1 cellular context compared by ENCODE assay signal in the genomic region with DNA sequence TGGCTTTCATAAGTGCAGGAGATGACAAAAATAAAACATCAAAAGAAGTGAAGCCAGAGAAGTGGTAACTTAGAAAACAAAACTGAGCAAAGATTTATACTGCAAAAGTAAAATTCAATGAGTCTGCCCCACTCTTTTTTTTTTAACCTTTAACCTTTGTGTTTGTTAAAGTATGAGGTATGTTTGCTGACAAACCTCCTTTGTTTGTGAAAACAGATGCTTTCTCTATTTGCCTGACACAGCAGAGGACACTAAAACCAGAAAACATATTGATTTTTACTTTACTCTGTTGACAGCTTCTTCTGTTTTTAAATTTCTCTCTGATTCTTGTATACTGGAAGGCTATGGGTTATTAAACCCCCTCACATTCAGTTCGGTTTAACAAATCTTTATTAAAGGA.
TF ChIP-seq lines count a peak whose summit lies in the region.

No MANE protein-coding gene starts in this region.

TF ChIP-seq in HepG2, 621 proteins besides CTCF, POLR2A, EP300 and RAD21 (continued from another document and continues in another):
- TF ChIP-seq, protein P1, sequence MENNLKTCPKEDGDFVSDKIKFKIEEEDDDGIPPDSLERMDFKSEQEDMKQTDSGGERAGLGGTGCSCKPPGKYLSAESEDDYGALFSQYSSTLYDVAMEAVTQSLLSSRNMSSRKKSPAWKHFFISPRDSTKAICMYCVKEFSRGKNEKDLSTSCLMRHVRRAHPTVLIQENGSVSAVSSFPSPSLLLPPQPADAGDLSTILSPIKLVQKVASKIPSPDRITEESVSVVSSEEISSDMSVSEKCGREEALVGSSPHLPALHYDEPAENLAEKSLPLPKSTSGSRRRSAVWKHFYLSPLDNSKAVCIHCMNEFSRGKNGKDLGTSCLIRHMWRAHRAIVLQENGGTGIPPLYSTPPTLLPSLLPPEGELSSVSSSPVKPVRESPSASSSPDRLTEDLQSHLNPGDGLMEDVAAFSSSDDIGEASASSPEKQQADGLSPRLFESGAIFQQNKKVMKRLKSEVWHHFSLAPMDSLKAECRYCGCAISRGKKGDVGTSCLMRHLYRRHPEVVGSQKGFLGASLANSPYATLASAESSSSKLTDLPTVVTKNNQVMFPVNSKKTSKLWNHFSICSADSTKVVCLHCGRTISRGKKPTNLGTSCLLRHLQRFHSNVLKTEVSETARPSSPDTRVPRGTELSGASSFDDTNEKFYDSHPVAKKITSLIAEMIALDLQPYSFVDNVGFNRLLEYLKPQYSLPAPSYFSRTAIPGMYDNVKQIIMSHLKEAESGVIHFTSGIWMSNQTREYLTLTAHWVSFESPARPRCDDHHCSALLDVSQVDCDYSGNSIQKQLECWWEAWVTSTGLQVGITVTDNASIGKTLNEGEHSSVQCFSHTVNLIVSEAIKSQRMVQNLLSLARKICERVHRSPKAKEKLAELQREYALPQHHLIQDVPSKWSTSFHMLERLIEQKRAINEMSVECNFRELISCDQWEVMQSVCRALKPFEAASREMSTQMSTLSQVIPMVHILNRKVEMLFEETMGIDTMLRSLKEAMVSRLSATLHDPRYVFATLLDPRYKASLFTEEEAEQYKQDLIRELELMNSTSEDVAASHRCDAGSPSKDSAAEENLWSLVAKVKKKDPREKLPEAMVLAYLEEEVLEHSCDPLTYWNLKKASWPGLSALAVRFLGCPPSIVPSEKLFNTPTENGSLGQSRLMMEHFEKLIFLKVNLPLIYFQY (CRISPR knock-in tag; IDR thresholded peaks at IDR 0.05; ENCODE audit: borderline replicate concordance): no peak
- no peak for TF ChIP-seq ZNF781 (CRISPR knock-in tag; IDR thresholded peaks at IDR 0.05; ENCODE audit: borderline replicate concordance, not compliant biosample characterization)
- TF ChIP-seq SMARCE1 (IDR thresholded peaks at IDR 0.05; ENCODE audit: borderline replicate concordance): no peak
- no peak for TF ChIP-seq ZNF552 (CRISPR knock-in tag; IDR thresholded peaks at IDR 0.05; ENCODE audit: borderline replicate concordance)
- TF ChIP-seq GFI1 (CRISPR knock-in tag; IDR thresholded peaks at IDR 0.05; ENCODE audit: borderline replicate concordance): peak; percentile 45; the same call in 1 of the 2 replicates
- no peak for TF ChIP-seq ZNF124 (CRISPR knock-in tag; IDR thresholded peaks at IDR 0.05)
- TF ChIP-seq, protein P2, sequence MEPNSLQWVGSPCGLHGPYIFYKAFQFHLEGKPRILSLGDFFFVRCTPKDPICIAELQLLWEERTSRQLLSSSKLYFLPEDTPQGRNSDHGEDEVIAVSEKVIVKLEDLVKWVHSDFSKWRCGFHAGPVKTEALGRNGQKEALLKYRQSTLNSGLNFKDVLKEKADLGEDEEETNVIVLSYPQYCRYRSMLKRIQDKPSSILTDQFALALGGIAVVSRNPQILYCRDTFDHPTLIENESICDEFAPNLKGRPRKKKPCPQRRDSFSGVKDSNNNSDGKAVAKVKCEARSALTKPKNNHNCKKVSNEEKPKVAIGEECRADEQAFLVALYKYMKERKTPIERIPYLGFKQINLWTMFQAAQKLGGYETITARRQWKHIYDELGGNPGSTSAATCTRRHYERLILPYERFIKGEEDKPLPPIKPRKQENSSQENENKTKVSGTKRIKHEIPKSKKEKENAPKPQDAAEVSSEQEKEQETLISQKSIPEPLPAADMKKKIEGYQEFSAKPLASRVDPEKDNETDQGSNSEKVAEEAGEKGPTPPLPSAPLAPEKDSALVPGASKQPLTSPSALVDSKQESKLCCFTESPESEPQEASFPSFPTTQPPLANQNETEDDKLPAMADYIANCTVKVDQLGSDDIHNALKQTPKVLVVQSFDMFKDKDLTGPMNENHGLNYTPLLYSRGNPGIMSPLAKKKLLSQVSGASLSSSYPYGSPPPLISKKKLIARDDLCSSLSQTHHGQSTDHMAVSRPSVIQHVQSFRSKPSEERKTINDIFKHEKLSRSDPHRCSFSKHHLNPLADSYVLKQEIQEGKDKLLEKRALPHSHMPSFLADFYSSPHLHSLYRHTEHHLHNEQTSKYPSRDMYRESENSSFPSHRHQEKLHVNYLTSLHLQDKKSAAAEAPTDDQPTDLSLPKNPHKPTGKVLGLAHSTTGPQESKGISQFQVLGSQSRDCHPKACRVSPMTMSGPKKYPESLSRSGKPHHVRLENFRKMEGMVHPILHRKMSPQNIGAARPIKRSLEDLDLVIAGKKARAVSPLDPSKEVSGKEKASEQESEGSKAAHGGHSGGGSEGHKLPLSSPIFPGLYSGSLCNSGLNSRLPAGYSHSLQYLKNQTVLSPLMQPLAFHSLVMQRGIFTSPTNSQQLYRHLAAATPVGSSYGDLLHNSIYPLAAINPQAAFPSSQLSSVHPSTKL (CRISPR knock-in tag; IDR thresholded peaks at IDR 0.05): peak; percentile 91
- TF ChIP-seq PPARG (CRISPR knock-in tag; conservative IDR thresholded peaks at IDR 0.05): peak; percentile 62; the same call in 1 of the 2 replicates
- peak; percentile 67 for TF ChIP-seq KAT8 (CRISPR knock-in tag; IDR thresholded peaks at IDR 0.05)
- no peak for TF ChIP-seq TCF12 (IDR thresholded peaks at IDR 0.05)
- TF ChIP-seq TCF12 (CRISPR knock-in tag; IDR thresholded peaks at IDR 0.05): peak; percentile 43; the same call in 1 of the 2 replicates
- no peak for TF ChIP-seq ZNF678 (CRISPR knock-in tag; IDR thresholded peaks at IDR 0.05)
- TF ChIP-seq GATAD2A (CRISPR knock-in tag; IDR thresholded peaks at IDR 0.05): peak; percentile 87
- 0 out of 2 replicates have a peak, but pooled peaks have one; percentile 20 for TF ChIP-seq BHLHE40 (IDR thresholded peaks at IDR 0.05; ENCODE audit: low read length)
- TF ChIP-seq FOXP1 (IDR thresholded peaks at IDR 0.05): peak; percentile 91
- TF ChIP-seq FOXP1 (CRISPR knock-in tag; IDR thresholded peaks at IDR 0.05): peak; percentile 100
- no peak for TF ChIP-seq LCORL (IDR thresholded peaks at IDR 0.05)
- 0 out of 2 replicates have a peak, but pooled peaks have one; percentile 18 for TF ChIP-seq LCORL (CRISPR knock-in tag; IDR thresholded peaks at IDR 0.05)
- TF ChIP-seq ZNF335 (CRISPR knock-in tag; IDR thresholded peaks at IDR 0.05): no peak
- TF ChIP-seq CHCHD3 (CRISPR knock-in tag; IDR thresholded peaks at IDR 0.05): no peak
- TF ChIP-seq ZNF737 (CRISPR knock-in tag; IDR thresholded peaks at IDR 0.05; ENCODE audit: borderline replicate concordance): no peak
- TF ChIP-seq, protein P3, sequence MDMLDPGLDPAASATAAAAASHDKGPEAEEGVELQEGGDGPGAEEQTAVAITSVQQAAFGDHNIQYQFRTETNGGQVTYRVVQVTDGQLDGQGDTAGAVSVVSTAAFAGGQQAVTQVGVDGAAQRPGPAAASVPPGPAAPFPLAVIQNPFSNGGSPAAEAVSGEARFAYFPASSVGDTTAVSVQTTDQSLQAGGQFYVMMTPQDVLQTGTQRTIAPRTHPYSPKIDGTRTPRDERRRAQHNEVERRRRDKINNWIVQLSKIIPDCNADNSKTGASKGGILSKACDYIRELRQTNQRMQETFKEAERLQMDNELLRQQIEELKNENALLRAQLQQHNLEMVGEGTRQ (IDR thresholded peaks at IDR 0.05; ENCODE audit: low read depth, low read length): no peak
- TF ChIP-seq, protein P3 (CRISPR knock-in tag; IDR thresholded peaks at IDR 0.05; ENCODE audit: borderline replicate concordance): no peak
- no peak for TF ChIP-seq ZNF709 (CRISPR knock-in tag; IDR thresholded peaks at IDR 0.05)
- peak; percentile 61; the same call in 1 of the 2 replicates for TF ChIP-seq FOXO1 (CRISPR knock-in tag; IDR thresholded peaks at IDR 0.05)
- TF ChIP-seq NR2F2 (IDR thresholded peaks at IDR 0.05; ENCODE audit: borderline replicate concordance, low read depth): peak; percentile 94
- TF ChIP-seq, protein P4, sequence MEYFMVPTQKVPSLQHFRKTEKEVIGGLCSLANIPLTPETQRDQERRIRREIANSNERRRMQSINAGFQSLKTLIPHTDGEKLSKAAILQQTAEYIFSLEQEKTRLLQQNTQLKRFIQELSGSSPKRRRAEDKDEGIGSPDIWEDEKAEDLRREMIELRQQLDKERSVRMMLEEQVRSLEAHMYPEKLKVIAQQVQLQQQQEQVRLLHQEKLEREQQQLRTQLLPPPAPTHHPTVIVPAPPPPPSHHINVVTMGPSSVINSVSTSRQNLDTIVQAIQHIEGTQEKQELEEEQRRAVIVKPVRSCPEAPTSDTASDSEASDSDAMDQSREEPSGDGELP (IDR thresholded peaks at IDR 0.05; ENCODE audit: borderline replicate concordance, low read depth): peak; percentile 24; the same call in 1 of the 2 replicates
- no peak for TF ChIP-seq ZNF713 (CRISPR knock-in tag; IDR thresholded peaks at IDR 0.05)
- TF ChIP-seq NFKB2 (CRISPR knock-in tag; IDR thresholded peaks at IDR 0.05; ENCODE audit: borderline replicate concordance): no peak
- no peak for TF ChIP-seq ZNF350 (CRISPR knock-in tag; IDR thresholded peaks at IDR 0.05; ENCODE audit: borderline replicate concordance, low read depth)
- TF ChIP-seq SKI (IDR thresholded peaks at IDR 0.05; ENCODE audit: partially characterized antibody): peak; percentile 50
- TF ChIP-seq NR2C2 (CRISPR knock-in tag; IDR thresholded peaks at IDR 0.05; ENCODE audit: borderline replicate concordance): peak; percentile 26; the same call in 1 of the 2 replicates
- TF ChIP-seq, protein P5, sequence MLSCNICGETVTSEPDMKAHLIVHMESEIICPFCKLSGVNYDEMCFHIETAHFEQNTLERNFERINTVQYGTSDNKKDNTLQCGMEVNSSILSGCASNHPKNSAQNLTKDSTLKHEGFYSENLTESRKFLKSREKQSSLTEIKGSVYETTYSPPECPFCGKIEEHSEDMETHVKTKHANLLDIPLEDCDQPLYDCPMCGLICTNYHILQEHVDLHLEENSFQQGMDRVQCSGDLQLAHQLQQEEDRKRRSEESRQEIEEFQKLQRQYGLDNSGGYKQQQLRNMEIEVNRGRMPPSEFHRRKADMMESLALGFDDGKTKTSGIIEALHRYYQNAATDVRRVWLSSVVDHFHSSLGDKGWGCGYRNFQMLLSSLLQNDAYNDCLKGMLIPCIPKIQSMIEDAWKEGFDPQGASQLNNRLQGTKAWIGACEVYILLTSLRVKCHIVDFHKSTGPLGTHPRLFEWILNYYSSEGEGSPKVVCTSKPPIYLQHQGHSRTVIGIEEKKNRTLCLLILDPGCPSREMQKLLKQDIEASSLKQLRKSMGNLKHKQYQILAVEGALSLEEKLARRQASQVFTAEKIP (CRISPR knock-in tag; IDR thresholded peaks at IDR 0.05; ENCODE audit: borderline replicate concordance): no peak
- TF ChIP-seq, protein P6, sequence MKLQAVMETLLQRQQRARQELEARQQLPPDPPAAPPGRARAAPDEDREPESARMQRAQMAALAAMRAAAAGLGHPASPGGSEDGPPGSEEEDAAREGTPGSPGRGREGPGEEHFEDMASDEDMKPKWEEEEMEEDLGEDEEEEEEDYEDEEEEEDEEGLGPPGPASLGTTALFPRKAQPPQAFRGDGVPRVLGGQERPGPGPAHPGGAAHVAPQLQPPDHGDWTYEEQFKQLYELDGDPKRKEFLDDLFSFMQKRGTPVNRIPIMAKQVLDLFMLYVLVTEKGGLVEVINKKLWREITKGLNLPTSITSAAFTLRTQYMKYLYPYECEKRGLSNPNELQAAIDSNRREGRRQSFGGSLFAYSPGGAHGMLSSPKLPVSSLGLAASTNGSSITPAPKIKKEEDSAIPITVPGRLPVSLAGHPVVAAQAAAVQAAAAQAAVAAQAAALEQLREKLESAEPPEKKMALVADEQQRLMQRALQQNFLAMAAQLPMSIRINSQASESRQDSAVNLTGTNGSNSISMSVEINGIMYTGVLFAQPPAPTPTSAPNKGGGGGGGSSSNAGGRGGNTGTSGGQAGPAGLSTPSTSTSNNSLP (IDR thresholded peaks at IDR 0.05; ENCODE audit: low read depth, low read length): peak; percentile 47; the same call in 1 of the 2 replicates
- TF ChIP-seq RARA (CRISPR knock-in tag; IDR thresholded peaks at IDR 0.05): peak; percentile 73
- no peak for TF ChIP-seq ZC3H4 (CRISPR knock-in tag; IDR thresholded peaks at IDR 0.05; ENCODE audit: borderline replicate concordance)
- no peak for TF ChIP-seq MEIS1 (CRISPR knock-in tag; IDR thresholded peaks at IDR 0.05; ENCODE audit: borderline replicate concordance)
- no peak for TF ChIP-seq ZNF564 (CRISPR knock-in tag; IDR thresholded peaks at IDR 0.05)
- TF ChIP-seq KMT2A (CRISPR knock-in tag; IDR thresholded peaks at IDR 0.05): no peak
- TF ChIP-seq, protein P7, sequence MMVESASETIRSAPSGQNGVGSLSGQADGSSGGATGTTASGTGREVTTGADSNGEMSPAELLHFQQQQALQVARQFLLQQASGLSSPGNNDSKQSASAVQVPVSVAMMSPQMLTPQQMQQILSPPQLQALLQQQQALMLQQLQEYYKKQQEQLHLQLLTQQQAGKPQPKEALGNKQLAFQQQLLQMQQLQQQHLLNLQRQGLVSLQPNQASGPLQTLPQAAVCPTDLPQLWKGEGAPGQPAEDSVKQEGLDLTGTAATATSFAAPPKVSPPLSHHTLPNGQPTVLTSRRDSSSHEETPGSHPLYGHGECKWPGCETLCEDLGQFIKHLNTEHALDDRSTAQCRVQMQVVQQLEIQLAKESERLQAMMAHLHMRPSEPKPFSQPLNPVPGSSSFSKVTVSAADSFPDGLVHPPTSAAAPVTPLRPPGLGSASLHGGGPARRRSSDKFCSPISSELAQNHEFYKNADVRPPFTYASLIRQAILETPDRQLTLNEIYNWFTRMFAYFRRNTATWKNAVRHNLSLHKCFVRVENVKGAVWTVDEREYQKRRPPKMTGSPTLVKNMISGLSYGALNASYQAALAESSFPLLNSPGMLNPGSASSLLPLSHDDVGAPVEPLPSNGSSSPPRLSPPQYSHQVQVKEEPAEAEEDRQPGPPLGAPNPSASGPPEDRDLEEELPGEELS (CRISPR knock-in tag; IDR thresholded peaks at IDR 0.05): peak; percentile 98
- TF ChIP-seq ZC3H13 (CRISPR knock-in tag; IDR thresholded peaks at IDR 0.05): no peak
- no peak for TF ChIP-seq SIN3B (IDR thresholded peaks at IDR 0.05; ENCODE audit: low read length)
- TF ChIP-seq HOXA9 (CRISPR knock-in tag; IDR thresholded peaks at IDR 0.05; ENCODE audit: borderline replicate concordance): no peak
- TF ChIP-seq SNAI1 (CRISPR knock-in tag; IDR thresholded peaks at IDR 0.05; ENCODE audit: borderline replicate concordance): no peak
- TF ChIP-seq, protein P8, sequence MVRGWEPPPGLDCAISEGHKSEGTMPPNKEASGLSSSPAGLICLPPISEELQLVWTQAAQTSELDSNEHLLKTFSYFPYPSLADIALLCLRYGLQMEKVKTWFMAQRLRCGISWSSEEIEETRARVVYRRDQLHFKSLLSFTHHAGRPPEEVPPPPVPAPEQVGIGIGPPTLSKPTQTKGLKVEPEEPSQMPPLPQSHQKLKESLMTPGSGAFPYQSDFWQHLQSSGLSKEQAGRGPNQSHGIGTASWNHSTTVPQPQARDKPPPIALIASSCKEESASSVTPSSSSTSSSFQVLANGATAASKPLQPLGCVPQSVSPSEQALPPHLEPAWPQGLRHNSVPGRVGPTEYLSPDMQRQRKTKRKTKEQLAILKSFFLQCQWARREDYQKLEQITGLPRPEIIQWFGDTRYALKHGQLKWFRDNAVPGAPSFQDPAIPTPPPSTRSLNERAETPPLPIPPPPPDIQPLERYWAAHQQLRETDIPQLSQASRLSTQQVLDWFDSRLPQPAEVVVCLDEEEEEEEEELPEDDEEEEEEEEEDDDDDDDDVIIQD (CRISPR knock-in tag; IDR thresholded peaks at IDR 0.05; ENCODE audit: low read depth): peak; percentile 24; the same call in 1 of the 2 replicates
- TF ChIP-seq FLYWCH1 (CRISPR knock-in tag; IDR thresholded peaks at IDR 0.05): no peak
